ENCODE assay signal across 15 cellular contexts in the genomic region with DNA sequence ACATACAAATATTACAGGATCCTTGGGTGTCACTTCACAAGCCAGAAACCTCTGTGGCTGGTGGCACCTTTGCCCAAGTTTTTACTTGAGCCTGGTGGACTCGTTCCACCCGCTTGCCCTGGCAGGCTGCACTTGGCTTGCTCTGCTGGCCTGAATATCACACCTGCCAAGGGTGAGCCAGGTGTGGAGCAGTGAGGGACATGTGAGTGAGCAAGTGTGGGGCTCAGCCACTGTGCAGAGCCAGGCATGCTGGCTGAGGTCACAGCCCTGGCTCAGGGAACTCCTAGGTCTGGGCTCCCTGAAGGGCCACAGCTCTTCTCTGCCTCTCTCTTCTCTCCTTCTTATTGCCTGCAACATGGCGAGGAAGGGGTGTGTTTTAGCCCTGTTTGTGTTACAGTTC.
DNase-seq lines count a peak whose midpoint lies in the region; ATAC-seq and TF ChIP-seq lines count a peak whose summit lies in the region.
"Had no signal": no experiment of that assay in that cellular context is flagged by ENCODE, and none has a peak within 500 bp of the region (broad histone marks: within the 10 kb centered on the region; RNA-seq: fewer than 3 reads in every experiment).

No MANE protein-coding gene starts in this region.

- no peak overlapping the region for H3K18ac ChIP-seq in neuronal stem cell (ENCODE audit: low read length)

- no peak overlapping the region for H2BK5ac ChIP-seq in neuronal stem cell (ENCODE audit: low read length)

- no peak overlapping the region for H3K4ac ChIP-seq in neuronal stem cell (ENCODE audit: low read length)

- H2AK5ac ChIP-seq in neuronal stem cell (ENCODE audit: low read depth, low read length): no peak overlapping the region

- WGBS in neuronal stem cell (ENCODE audit: extremely low coverage in 2 of 2, insufficient read length in 2 of 2, insufficient replicate concordance in 1 of 2), 2 donors: no CpG with 5 or more reads among the region's 3 CpGs

- DNase-seq in Right ventricle myocardium superior (no peak), right atrium auricular region (ENCODE audit: low spot score) (no peak), neuronal stem cell (ENCODE audit: low spot score) (no peak), head of caudate nucleus (no peak), mucosa of gallbladder (ENCODE audit: low spot score) (no peak)
- DNase-seq: 8988T; AML-193; Caco-2; CD8-positive, alpha-beta memory T cell; DND-41; GDM1 had no signal

- ATAC-seq in Right ventricle myocardium superior (ENCODE audit: poor library complexity) (peak; percentile 16), esophagus mucosa (peak; percentile 93), GM18505 (IDR thresholded peaks at IDR 0.05; ENCODE audit: unreplicated experiment) (no peak)
- ATAC-seq: HCT116 had no signal

- H2BK120ac ChIP-seq in neuronal stem cell (ENCODE audit: low read depth, low read length): no peak overlapping the region

- H2BK15ac ChIP-seq in neuronal stem cell (ENCODE audit: low read length): no peak overlapping the region

- TF ChIP-seq POLR2A in GM18505 (IDR thresholded peaks at IDR 0.05; ENCODE audit: borderline replicate concordance, extremely low read depth, insufficient read depth, insufficient read length): no peak

- TF ChIP-seq CTCF in right atrium auricular region (IDR thresholded peaks at IDR 0.05): no peak

- H3K9me3 ChIP-seq in right atrium auricular region: peaks cover 0 to 4% of the 10 kb centered on the region in 2 donors
- H3K9me3 ChIP-seq in neuronal stem cell (replicated peaks in 1 of 2; ENCODE audit: control insufficient read depth in 2 of 2, insufficient read depth in 1 of 2, low read depth in 1 of 2, low read length in 2 of 2): peaks cover 0 to 1% of the 10 kb centered on the region in 2 donors
- H3K9me3 ChIP-seq: Caco-2 had no signal

- no peak overlapping the region for H2AFZ ChIP-seq in neuronal stem cell (ENCODE audit: low read length)

- H3K36me3 ChIP-seq in right atrium auricular region (no peaks in the 10 kb centered on the region), neuronal stem cell (replicated peaks in 1 of 2; ENCODE audit: control insufficient read depth in 2 of 2, insufficient read depth in 2 of 2, low read length in 2 of 2) (no peaks in the 10 kb centered on the region)

- H3K27ac ChIP-seq in right atrium auricular region (no peak overlapping the region), neuronal stem cell (replicated peaks; ENCODE audit: low read length) (no peak overlapping the region)
- H3K27ac ChIP-seq: BLaER1 had no signal

- H3K4me1 ChIP-seq in right atrium auricular region: no peaks in the 10 kb centered on the region
- no peaks in the 10 kb centered on the region for H3K4me1 ChIP-seq in neuronal stem cell (ENCODE audit: control insufficient read depth in 2 of 2, insufficient read depth in 1 of 2, low read depth in 1 of 2, low read length in 2 of 2)
- H3K4me1 ChIP-seq: BLaER1, Caco-2 had no signal

- no peak overlapping the region for H3K23ac ChIP-seq in neuronal stem cell (ENCODE audit: low read depth, low read length, poor library complexity)

- intact Hi-C loops in Right ventricle myocardium superior (cut with DNase I) (no loop called here), head of caudate nucleus (cut with DNase I) (no loop called here)

- no peak overlapping the region for H3K9ac ChIP-seq in neuronal stem cell (ENCODE audit: low read depth, low read length, poor library complexity)
- H3K9ac ChIP-seq: BLaER1 had no signal

- H3K14ac ChIP-seq in neuronal stem cell (ENCODE audit: low read length): peak overlapping the region; percentile 56

- no peak overlapping the region for H3K4me3 ChIP-seq in right atrium auricular region
- H3K4me3 ChIP-seq in neuronal stem cell (ENCODE audit: low read length in 2 of 2): no peak overlapping the region
- H3K4me3 ChIP-seq: BLaER1 had no signal

- H4K91ac ChIP-seq in neuronal stem cell (ENCODE audit: low read depth, low read length, poor library complexity): no peak overlapping the region

- H3K4me2 ChIP-seq in neuronal stem cell (ENCODE audit: insufficient read depth, low read length, poor library complexity, severe bottlenecking): no peak overlapping the region
- H3K4me2 ChIP-seq: BLaER1 had no signal

- H3K79me1 ChIP-seq in neuronal stem cell (ENCODE audit: low read depth, low read length): no peaks in the 10 kb centered on the region

- no peak overlapping the region for H4K8ac ChIP-seq in neuronal stem cell (ENCODE audit: low read depth, low read length)

- H2BK12ac ChIP-seq in neuronal stem cell (ENCODE audit: low read length): peak overlapping the region; percentile 73

- no peaks in the 10 kb centered on the region for H3K27me3 ChIP-seq in right atrium auricular region
- H3K27me3 ChIP-seq in neuronal stem cell (ENCODE audit: control insufficient read depth in 3 of 3, insufficient read depth in 3 of 3, low read depth in 1 of 3, low read length in 3 of 3): no peaks in the 10 kb centered on the region
- H3K27me3 ChIP-seq: BLaER1 had no signal
